8 cellular contexts compared by ENCODE assay signal in the genomic region with DNA sequence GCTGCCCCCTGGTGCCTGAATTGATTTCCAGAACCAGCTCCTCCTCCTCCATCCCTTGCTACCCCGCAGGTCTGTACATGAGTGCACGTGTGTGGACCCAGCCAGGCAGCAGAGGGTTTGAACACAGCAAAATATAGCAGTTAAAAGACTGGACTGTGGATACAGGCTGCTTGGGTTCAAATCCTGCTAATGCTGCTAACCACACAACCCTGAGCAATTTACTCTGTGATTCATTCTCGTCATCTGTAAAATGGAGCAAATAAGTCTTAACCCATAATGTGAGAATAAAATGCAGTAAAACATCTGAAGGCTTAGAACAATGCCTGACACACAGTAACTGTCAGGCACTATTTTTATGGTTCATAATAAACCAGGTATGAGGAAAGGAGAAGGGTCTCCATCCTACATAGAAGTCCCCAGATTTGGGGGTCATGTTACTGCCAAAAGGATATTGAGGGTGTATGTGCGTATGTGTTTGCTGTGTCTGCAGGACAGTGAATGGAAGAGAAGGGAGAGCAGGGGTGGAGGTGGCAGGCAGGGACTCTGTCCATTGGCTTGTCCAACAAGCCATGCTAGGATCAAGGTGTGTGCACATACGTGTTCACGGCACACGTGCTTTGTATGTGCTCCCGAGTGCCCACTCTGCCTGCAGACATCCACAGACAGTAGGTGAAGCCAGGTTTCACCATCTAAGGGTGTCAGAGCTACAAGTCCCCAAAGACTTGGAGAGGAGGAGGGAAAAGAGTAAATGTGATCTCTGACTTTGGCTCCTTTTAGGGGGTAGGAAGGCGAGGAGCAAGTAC. TPM values are rescaled to one million over a fixed set of nuclear protein-coding genes. Genes with fewer than 3 reads are reported as not detected.
DNase-seq lines count a peak whose midpoint lies in the region; ATAC-seq and TF ChIP-seq lines count a peak whose summit lies in the region.

No MANE protein-coding gene starts in this region.

- H3K4me3 ChIP-seq in muscle layer of duodenum (ENCODE audit: low read depth in 1 of 2, low read length in 2 of 2): peak overlapping the region; percentile 93 to 95

- peak overlapping the region; percentile 82 to 95 for H3K4me3 Mint-ChIP-seq in activated T-cell treated with anti-CD3 and anti-CD28 coated beads, Interleukin-2, amount 50 U/mL, for 72 hours
- peak overlapping the region; percentile 84 to 89 (median 87) for H3K4me3 Mint-ChIP-seq in brain

- no peaks in the 10 kb centered on the region for H3K9me3 ChIP-seq in muscle layer of duodenum (ENCODE audit: control insufficient read depth in 1 of 2, low read length in 2 of 2)

- no peaks in the 10 kb centered on the region for H3K9me3 Mint-ChIP-seq in activated T-cell treated with anti-CD3 and anti-CD28 coated beads, Interleukin-2, amount 50 U/mL, for 72 hours
- peaks cover 0 to 5% (median 0%) of the 10 kb centered on the region in 5 experiments for H3K9me3 Mint-ChIP-seq in brain

- H3K27me3 ChIP-seq in muscle layer of duodenum (ENCODE audit: low read depth, low read length): no peaks in the 10 kb centered on the region

- peaks cover 6 to 7% of the 10 kb centered on the region in 2 donors for H3K36me3 ChIP-seq in muscle layer of duodenum (ENCODE audit: control insufficient read depth in 1 of 2, insufficient read depth in 2 of 2, low read length in 2 of 2)

- peaks cover 9 to 12% of the 10 kb centered on the region in 2 donors for H3K36me3 Mint-ChIP-seq in activated T-cell treated with anti-CD3 and anti-CD28 coated beads, Interleukin-2, amount 50 U/mL, for 72 hours (ENCODE audit: insufficient read depth in 2 of 2)
- H3K36me3 Mint-ChIP-seq in brain: no peaks in the 10 kb centered on the region

- no peak overlapping the region for H3K27ac Mint-ChIP-seq in activated T-cell treated with anti-CD3 and anti-CD28 coated beads, Interleukin-2, amount 50 U/mL, for 72 hours
- peak overlapping the region; percentile 44 to 99 (median 97) for H3K27ac Mint-ChIP-seq in brain

- peaks cover 17 to 28% of the 10 kb centered on the region in 2 donors for H3K4me1 ChIP-seq in muscle layer of duodenum (ENCODE audit: control insufficient read depth in 1 of 2, insufficient read depth in 2 of 2, low read length in 2 of 2)

- TF ChIP-seq CTCF in brain (conservative IDR thresholded peaks at IDR 0.05): peak in 1 of 2 experiments; percentile 6

- H3K27me3 Mint-ChIP-seq in activated T-cell treated with anti-CD3 and anti-CD28 coated beads, Interleukin-2, amount 50 U/mL, for 72 hours (ENCODE audit: low read depth): no peaks in the 10 kb centered on the region
- H3K27me3 Mint-ChIP-seq in brain: peaks cover 8% of the 10 kb centered on the region

- peak overlapping the region; percentile 100 for H3K27ac ChIP-seq in muscle layer of duodenum (ENCODE audit: low read length)

- H3K4me1 Mint-ChIP-seq in activated T-cell treated with anti-CD3 and anti-CD28 coated beads, Interleukin-2, amount 50 U/mL, for 72 hours (ENCODE audit: low read depth): peaks cover 41% of the 10 kb centered on the region
- H3K4me1 Mint-ChIP-seq in brain: peaks cover 39% of the 10 kb centered on the region

- ATAC-seq in activated T-cell treated with anti-CD3 and anti-CD28 coated beads, Interleukin-2, amount 50 U/mL, for 72 hours (replicated peaks in 1 of 2): no peak
- ATAC-seq in HG03565 (IDR thresholded peaks at IDR 0.05; ENCODE audit: unreplicated experiment) (peak; percentile 47), HG02642 (IDR thresholded peaks at IDR 0.05; ENCODE audit: poor library complexity, unreplicated experiment) (no peak)

- DNase-seq in activated T-cell treated with anti-CD3 and anti-CD28 coated beads, Interleukin-2, amount 50 U/mL, for 72 hours: no peak
- no peak for DNase-seq in activated T-cell treated with anti-CD3 and anti-CD28 coated beads for 4 hours
- DNase-seq in DMS53 (lab: John Stamatoyannopoulos, UW): no peak
- no peak for DNase-seq in SW480 (ENCODE audit: low spot score)

RNA-seq across cellular contexts. Expression of a gene that starts 1.5 kb away (rescaled TPM):
- 100 to 1,000 TPM; 178 to 191 TPM for total RNA-seq in activated T-cell treated with anti-CD3 and anti-CD28 coated beads, Interleukin-2, amount 50 U/mL, for 72 hours
- polyA plus RNA-seq in brain (ENCODE audit: insufficient read depth, low read depth, low replicate concordance): 8.8 TPM

RNA-seq across cellular contexts. Expression of a gene that starts 15.6 kb away (rescaled TPM):
- total RNA-seq in activated T-cell treated with anti-CD3 and anti-CD28 coated beads, Interleukin-2, amount 50 U/mL, for 72 hours: 1 to 10 TPM; 3.2 to 4.8 TPM
- polyA plus RNA-seq in brain (ENCODE audit: insufficient read depth, low read depth, low replicate concordance): 56.5 TPM

RNA-seq across cellular contexts. Expression of a gene that starts 23.8 kb away (rescaled TPM):
- 10 to 100 TPM; 30.7 to 31.0 TPM for total RNA-seq in activated T-cell treated with anti-CD3 and anti-CD28 coated beads, Interleukin-2, amount 50 U/mL, for 72 hours
- 12.0 TPM for polyA plus RNA-seq in brain (ENCODE audit: insufficient read depth, low read depth, low replicate concordance)

RNA-seq across cellular contexts. Expression of a gene that starts 34.1 kb away (rescaled TPM):
- total RNA-seq in activated T-cell treated with anti-CD3 and anti-CD28 coated beads, Interleukin-2, amount 50 U/mL, for 72 hours: 100 to 1,000 TPM; 114 to 119 TPM
- polyA plus RNA-seq in brain (ENCODE audit: insufficient read depth, low read depth, low replicate concordance): 11.2 TPM

RNA-seq across cellular contexts. Expression of a gene that starts 34.7 kb away (rescaled TPM):
- total RNA-seq in activated T-cell treated with anti-CD3 and anti-CD28 coated beads, Interleukin-2, amount 50 U/mL, for 72 hours: not detected
- not detected for polyA plus RNA-seq in brain (ENCODE audit: insufficient read depth, low read depth, low replicate concordance)
